1 cellular context compared by ENCODE assay signal in the genomic region with DNA sequence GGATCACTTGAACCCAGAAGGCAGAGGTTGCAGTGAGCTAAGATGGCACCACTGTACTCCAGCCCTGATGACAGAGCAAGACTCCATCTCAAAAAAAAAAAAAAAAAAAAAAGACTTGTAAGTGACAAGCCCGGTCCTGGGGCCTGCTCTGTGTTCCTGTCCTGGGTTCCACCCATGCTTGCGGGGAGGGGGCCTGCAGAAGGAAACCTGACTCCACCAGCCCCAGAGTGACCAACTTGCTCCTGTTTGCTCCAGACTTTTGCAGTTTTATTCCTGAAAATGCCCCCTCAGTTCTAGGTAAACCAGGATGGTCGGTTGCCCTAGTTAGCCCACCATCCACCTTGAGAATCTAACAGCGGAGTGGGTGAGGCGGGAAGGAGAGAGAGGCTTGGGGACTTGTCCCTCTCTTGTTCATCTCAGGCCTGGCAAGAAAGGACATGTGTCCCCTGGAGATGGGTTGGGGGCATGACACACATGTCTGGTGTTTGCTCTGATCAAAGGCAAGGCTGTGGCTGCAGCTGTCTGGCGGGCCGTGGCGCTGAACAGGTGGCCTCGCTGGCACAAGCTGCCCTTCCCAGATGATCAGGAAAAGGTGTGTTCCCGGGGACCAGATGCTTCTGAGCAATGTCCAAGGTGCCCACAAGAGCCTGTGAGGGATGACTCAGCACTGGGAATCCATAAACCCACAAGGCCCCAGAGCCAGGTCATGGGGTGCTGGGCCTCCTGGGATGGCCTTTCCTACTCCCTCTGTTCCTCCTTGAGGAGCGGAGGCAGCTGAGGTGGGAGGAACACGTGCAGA.
TF ChIP-seq lines count a peak whose summit lies in the region.

No MANE protein-coding gene starts in this region.

TF ChIP-seq in HepG2, 621 proteins besides CTCF, POLR2A, EP300 and RAD21 (continued from another document and continues in another):
- TF ChIP-seq, protein P1, sequence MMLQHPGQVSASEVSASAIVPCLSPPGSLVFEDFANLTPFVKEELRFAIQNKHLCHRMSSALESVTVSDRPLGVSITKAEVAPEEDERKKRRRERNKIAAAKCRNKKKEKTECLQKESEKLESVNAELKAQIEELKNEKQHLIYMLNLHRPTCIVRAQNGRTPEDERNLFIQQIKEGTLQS (CRISPR knock-in tag; IDR thresholded peaks at IDR 0.05): peak; percentile 65
- TF ChIP-seq HMG20A (CRISPR knock-in tag; IDR thresholded peaks at IDR 0.05; ENCODE audit: borderline replicate concordance) (0 out of 2 replicates have a peak, but pooled peaks have one; percentile 14), RFX1 (IDR thresholded peaks at IDR 0.05) (no peak), ZNF230 (CRISPR knock-in tag; IDR thresholded peaks at IDR 0.05) (no peak), ZFY (CRISPR knock-in tag; IDR thresholded peaks at IDR 0.05) (0 out of 2 replicates have a peak, but pooled peaks have one; percentile 28), FOSL2 (CRISPR knock-in tag; IDR thresholded peaks at IDR 0.05) (peak; percentile 85), SAP130 (CRISPR knock-in tag; IDR thresholded peaks at IDR 0.05; ENCODE audit: low read depth) (peak; percentile 44; the same call in 1 of the 2 replicates), NFE2 (CRISPR knock-in tag; IDR thresholded peaks at IDR 0.05) (no peak), HES4 (CRISPR knock-in tag; IDR thresholded peaks at IDR 0.05; ENCODE audit: borderline replicate concordance) (no peak), PPARG (CRISPR knock-in tag; conservative IDR thresholded peaks at IDR 0.05) (no peak), MBD4 (IDR thresholded peaks at IDR 0.05; ENCODE audit: borderline replicate concordance, low read length) (no peak), NCOA2 (CRISPR knock-in tag; IDR thresholded peaks at IDR 0.05) (peak; percentile 21; the same call in 1 of the 2 replicates), ZNF891 (CRISPR knock-in tag; IDR thresholded peaks at IDR 0.05) (no peak), SMARCE1 (IDR thresholded peaks at IDR 0.05; ENCODE audit: borderline replicate concordance) (no peak), CREM (IDR thresholded peaks at IDR 0.05) (no peak), CREM (CRISPR knock-in tag; IDR thresholded peaks at IDR 0.05) (no peak), RARA (CRISPR knock-in tag; IDR thresholded peaks at IDR 0.05) (no peak), FLYWCH1 (CRISPR knock-in tag; IDR thresholded peaks at IDR 0.05) (no peak), HNF4A (CRISPR knock-in tag; IDR thresholded peaks at IDR 0.05) (peak; percentile 39; the same call in 1 of the 2 replicates), FOXK1 (CRISPR knock-in tag; IDR thresholded peaks at IDR 0.05; ENCODE audit: borderline replicate concordance, low read depth) (no peak), ZNF33A (CRISPR knock-in tag; IDR thresholded peaks at IDR 0.05; ENCODE audit: borderline replicate concordance) (no peak), ZFP36L1 (CRISPR knock-in tag; IDR thresholded peaks at IDR 0.05) (no peak), ZNF33B (CRISPR knock-in tag; IDR thresholded peaks at IDR 0.05) (no peak), SALL1 (CRISPR knock-in tag; IDR thresholded peaks at IDR 0.05) (peak; percentile 61), ZNF768 (CRISPR knock-in tag; IDR thresholded peaks at IDR 0.05) (peak; percentile 11; the same call in 1 of the 2 replicates), NKX3-1 (CRISPR knock-in tag; IDR thresholded peaks at IDR 0.05) (no peak)
- TF ChIP-seq, protein P2, sequence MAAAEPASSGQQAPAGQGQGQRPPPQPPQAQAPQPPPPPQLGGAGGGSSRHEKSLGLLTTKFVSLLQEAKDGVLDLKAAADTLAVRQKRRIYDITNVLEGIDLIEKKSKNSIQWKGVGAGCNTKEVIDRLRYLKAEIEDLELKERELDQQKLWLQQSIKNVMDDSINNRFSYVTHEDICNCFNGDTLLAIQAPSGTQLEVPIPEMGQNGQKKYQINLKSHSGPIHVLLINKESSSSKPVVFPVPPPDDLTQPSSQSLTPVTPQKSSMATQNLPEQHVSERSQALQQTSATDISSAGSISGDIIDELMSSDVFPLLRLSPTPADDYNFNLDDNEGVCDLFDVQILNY (CRISPR knock-in tag; conservative IDR thresholded peaks at IDR 0.05): no peak
- TF ChIP-seq, protein P3, sequence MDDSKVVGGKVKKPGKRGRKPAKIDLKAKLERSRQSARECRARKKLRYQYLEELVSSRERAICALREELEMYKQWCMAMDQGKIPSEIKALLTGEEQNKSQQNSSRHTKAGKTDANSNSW (CRISPR knock-in tag; IDR thresholded peaks at IDR 0.05; ENCODE audit: borderline replicate concordance): no peak
- TF ChIP-seq, protein P4, sequence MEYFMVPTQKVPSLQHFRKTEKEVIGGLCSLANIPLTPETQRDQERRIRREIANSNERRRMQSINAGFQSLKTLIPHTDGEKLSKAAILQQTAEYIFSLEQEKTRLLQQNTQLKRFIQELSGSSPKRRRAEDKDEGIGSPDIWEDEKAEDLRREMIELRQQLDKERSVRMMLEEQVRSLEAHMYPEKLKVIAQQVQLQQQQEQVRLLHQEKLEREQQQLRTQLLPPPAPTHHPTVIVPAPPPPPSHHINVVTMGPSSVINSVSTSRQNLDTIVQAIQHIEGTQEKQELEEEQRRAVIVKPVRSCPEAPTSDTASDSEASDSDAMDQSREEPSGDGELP (IDR thresholded peaks at IDR 0.05; ENCODE audit: borderline replicate concordance, low read depth): peak; percentile 89; the same call in 1 of the 2 replicates
- TF ChIP-seq, protein P5, sequence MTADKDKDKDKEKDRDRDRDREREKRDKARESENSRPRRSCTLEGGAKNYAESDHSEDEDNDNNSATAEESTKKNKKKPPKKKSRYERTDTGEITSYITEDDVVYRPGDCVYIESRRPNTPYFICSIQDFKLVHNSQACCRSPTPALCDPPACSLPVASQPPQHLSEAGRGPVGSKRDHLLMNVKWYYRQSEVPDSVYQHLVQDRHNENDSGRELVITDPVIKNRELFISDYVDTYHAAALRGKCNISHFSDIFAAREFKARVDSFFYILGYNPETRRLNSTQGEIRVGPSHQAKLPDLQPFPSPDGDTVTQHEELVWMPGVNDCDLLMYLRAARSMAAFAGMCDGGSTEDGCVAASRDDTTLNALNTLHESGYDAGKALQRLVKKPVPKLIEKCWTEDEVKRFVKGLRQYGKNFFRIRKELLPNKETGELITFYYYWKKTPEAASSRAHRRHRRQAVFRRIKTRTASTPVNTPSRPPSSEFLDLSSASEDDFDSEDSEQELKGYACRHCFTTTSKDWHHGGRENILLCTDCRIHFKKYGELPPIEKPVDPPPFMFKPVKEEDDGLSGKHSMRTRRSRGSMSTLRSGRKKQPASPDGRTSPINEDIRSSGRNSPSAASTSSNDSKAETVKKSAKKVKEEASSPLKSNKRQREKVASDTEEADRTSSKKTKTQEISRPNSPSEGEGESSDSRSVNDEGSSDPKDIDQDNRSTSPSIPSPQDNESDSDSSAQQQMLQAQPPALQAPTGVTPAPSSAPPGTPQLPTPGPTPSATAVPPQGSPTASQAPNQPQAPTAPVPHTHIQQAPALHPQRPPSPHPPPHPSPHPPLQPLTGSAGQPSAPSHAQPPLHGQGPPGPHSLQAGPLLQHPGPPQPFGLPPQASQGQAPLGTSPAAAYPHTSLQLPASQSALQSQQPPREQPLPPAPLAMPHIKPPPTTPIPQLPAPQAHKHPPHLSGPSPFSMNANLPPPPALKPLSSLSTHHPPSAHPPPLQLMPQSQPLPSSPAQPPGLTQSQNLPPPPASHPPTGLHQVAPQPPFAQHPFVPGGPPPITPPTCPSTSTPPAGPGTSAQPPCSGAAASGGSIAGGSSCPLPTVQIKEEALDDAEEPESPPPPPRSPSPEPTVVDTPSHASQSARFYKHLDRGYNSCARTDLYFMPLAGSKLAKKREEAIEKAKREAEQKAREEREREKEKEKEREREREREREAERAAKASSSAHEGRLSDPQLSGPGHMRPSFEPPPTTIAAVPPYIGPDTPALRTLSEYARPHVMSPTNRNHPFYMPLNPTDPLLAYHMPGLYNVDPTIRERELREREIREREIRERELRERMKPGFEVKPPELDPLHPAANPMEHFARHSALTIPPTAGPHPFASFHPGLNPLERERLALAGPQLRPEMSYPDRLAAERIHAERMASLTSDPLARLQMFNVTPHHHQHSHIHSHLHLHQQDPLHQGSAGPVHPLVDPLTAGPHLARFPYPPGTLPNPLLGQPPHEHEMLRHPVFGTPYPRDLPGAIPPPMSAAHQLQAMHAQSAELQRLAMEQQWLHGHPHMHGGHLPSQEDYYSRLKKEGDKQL (CRISPR knock-in tag; IDR thresholded peaks at IDR 0.05; ENCODE audit: low read depth): no peak
- TF ChIP-seq, protein P6, sequence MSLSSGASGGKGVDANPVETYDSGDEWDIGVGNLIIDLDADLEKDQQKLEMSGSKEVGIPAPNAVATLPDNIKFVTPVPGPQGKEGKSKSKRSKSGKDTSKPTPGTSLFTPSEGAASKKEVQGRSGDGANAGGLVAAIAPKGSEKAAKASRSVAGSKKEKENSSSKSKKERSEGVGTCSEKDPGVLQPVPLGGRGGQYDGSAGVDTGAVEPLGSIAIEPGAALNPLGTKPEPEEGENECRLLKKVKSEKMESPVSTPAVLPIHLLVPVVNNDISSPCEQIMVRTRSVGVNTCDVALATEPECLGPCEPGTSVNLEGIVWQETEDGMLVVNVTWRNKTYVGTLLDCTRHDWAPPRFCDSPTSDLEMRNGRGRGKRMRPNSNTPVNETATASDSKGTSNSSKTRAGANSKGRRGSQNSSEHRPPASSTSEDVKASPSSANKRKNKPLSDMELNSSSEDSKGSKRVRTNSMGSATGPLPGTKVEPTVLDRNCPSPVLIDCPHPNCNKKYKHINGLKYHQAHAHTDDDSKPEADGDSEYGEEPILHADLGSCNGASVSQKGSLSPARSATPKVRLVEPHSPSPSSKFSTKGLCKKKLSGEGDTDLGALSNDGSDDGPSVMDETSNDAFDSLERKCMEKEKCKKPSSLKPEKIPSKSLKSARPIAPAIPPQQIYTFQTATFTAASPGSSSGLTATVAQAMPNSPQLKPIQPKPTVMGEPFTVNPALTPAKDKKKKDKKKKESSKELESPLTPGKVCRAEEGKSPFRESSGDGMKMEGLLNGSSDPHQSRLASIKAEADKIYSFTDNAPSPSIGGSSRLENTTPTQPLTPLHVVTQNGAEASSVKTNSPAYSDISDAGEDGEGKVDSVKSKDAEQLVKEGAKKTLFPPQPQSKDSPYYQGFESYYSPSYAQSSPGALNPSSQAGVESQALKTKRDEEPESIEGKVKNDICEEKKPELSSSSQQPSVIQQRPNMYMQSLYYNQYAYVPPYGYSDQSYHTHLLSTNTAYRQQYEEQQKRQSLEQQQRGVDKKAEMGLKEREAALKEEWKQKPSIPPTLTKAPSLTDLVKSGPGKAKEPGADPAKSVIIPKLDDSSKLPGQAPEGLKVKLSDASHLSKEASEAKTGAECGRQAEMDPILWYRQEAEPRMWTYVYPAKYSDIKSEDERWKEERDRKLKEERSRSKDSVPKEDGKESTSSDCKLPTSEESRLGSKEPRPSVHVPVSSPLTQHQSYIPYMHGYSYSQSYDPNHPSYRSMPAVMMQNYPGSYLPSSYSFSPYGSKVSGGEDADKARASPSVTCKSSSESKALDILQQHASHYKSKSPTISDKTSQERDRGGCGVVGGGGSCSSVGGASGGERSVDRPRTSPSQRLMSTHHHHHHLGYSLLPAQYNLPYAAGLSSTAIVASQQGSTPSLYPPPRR (CRISPR knock-in tag; IDR thresholded peaks at IDR 0.05; ENCODE audit: borderline replicate concordance): no peak
- TF ChIP-seq, protein P7, sequence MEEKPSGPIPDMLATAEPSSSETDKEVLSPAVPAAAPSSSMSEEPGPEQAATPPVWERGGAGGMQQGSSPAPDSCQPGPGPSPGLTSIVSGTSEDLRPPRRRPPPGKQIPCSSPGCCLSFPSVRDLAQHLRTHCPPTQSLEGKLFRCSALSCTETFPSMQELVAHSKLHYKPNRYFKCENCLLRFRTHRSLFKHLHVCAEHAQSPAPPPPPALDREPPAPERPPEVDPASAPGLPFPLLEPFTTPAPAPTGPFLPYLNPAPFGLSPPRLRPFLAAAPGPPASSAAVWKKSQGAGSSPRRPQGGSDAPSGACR (CRISPR knock-in tag; IDR thresholded peaks at IDR 0.05): no peak
- TF ChIP-seq, protein P8, sequence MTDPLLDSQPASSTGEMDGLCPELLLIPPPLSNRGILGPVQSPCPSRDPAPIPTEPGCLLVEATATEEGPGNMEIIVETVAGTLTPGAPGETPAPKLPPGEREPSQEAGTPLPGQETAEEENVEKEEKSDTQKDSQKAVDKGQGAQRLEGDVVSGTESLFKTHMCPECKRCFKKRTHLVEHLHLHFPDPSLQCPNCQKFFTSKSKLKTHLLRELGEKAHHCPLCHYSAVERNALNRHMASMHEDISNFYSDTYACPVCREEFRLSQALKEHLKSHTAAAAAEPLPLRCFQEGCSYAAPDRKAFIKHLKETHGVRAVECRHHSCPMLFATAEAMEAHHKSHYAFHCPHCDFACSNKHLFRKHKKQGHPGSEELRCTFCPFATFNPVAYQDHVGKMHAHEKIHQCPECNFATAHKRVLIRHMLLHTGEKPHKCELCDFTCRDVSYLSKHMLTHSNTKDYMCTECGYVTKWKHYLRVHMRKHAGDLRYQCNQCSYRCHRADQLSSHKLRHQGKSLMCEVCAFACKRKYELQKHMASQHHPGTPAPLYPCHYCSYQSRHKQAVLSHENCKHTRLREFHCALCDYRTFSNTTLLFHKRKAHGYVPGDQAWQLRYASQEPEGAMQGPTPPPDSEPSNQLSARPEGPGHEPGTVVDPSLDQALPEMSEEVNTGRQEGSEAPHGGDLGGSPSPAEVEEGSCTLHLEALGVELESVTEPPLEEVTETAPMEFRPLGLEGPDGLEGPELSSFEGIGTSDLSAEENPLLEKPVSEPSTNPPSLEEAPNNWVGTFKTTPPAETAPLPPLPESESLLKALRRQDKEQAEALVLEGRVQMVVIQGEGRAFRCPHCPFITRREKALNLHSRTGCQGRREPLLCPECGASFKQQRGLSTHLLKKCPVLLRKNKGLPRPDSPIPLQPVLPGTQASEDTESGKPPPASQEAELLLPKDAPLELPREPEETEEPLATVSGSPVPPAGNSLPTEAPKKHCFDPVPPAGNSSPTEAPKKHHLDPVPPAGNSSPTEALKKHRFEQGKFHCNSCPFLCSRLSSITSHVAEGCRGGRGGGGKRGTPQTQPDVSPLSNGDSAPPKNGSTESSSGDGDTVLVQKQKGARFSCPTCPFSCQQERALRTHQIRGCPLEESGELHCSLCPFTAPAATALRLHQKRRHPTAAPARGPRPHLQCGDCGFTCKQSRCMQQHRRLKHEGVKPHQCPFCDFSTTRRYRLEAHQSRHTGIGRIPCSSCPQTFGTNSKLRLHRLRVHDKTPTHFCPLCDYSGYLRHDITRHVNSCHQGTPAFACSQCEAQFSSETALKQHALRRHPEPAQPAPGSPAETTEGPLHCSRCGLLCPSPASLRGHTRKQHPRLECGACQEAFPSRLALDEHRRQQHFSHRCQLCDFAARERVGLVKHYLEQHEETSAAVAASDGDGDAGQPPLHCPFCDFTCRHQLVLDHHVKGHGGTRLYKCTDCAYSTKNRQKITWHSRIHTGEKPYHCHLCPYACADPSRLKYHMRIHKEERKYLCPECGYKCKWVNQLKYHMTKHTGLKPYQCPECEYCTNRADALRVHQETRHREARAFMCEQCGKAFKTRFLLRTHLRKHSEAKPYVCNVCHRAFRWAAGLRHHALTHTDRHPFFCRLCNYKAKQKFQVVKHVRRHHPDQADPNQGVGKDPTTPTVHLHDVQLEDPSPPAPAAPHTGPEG (CRISPR knock-in tag; IDR thresholded peaks at IDR 0.05): no peak
- TF ChIP-seq, protein P9, sequence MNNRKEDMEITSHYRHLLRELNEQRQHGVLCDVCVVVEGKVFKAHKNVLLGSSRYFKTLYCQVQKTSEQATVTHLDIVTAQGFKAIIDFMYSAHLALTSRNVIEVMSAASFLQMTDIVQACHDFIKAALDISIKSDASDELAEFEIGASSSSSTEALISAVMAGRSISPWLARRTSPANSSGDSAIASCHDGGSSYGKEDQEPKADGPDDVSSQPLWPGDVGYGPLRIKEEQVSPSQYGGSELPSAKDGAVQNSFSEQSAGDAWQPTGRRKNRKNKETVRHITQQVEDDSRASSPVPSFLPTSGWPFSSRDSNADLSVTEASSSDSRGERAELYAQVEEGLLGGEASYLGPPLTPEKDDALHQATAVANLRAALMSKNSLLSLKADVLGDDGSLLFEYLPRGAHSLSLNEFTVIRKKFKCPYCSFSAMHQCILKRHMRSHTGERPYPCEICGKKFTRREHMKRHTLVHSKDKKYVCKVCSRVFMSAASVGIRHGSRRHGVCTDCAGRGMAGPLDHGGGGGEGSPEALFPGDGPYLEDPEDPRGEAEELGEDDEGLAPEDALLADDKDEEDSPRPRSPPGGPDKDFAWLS (CRISPR knock-in tag; IDR thresholded peaks at IDR 0.05; ENCODE audit: borderline replicate concordance): no peak
